Comparison of ENCODE assay signal across 33 cellular contexts in the genomic region with DNA sequence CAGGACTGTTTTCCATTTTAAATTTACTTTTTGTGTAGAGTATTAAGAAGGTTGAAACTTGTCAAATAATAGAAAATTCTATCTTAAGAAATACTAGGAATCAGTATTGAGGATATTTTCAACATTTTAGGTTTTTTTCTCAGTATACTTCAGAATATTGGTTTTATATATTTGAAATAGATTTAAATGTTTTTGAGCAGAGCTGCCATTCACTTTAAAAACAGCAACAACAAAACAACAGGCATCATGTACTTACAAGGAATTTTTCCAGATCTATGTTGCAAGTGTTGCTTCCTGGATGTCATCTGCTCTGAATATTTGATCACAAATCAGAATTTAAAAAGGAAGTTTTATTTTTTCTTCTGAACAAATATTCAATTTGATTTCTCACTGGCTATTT.
"Had no signal": no experiment of that assay in that cellular context is flagged by ENCODE, and none has a peak within 500 bp of the region (broad histone marks: within the 10 kb centered on the region; RNA-seq: fewer than 3 reads in every experiment).

No MANE protein-coding gene starts in this region.

- H3K4me1 ChIP-seq: adrenal gland, ascending aorta, body of pancreas, breast epithelium had no signal

- FAIRE-seq: astrocyte, bronchial epithelial cell had no signal

- ATAC-seq: activated naive CD4-positive, alpha-beta T cell treated with anti-CD3 and anti-CD28 coated beads, Interleukin-2, amount 50 U/mL, for 72 hours; activated naive CD8-positive, alpha-beta T cell treated with anti-CD3 and anti-CD28 coated beads, Interleukin-2, amount 50 U/mL, for 24 hours; activated T-cell treated with anti-CD3 and anti-CD28 coated beads, Interleukin-2, amount 50 U/mL, for 4 hours; activated T-cell treated with anti-CD3 and anti-CD28 coated beads, Interleukin-2, amount 50 U/mL, for 72 hours; activated T-helper 17 cell treated with anti-CD3 and anti-CD28 coated beads, Interleukin-2, amount 50 U/mL, for 72 hours; body of pancreas had no signal

- H3K4me3 ChIP-seq: adrenal gland, ascending aorta, body of pancreas, breast epithelium, cardiac muscle cell had no signal

- H3K27me3 ChIP-seq: adrenal gland, ascending aorta, body of pancreas, brain microvascular endothelial cell, cardiac muscle cell had no signal

- DNase-seq: activated effector memory CD4-positive, alpha-beta T cell treated with anti-CD3 and anti-CD28 coated beads, Interleukin-2, amount 50 U/mL, for 16 hours; activated effector memory CD4-positive, alpha-beta T cell treated with Interleukin-2 at 50 U/mL for 16 hours; activated gamma-delta T cell; activated gamma-delta T cell treated with Interleukin-2 at 50 U/mL for 16 hours; activated naive CD4-positive, alpha-beta T cell; activated naive CD4-positive, alpha-beta T cell treated with anti-CD3 and anti-CD28 coated beads for 36 hours; activated naive CD4-positive, alpha-beta T cell treated with anti-CD3 and anti-CD28 coated beads, Interleukin-2, amount 10 ng/mL, durations not matched to agents 7 days and 5 days; activated naive CD4-positive, alpha-beta T cell treated with anti-CD3 and anti-CD28 coated beads, Interleukin-2, amount 50 U/mL, for 16 hours; activated naive CD4-positive, alpha-beta T cell treated with Interleukin-2 at 50 U/mL for 16 hours; activated naive CD8-positive, alpha-beta T cell treated with anti-CD3 and anti-CD28 coated beads for 36 hours; activated naive CD8-positive, alpha-beta T cell treated with anti-CD3 and anti-CD28 coated beads, Interleukin-2, amount 10 ng/mL, durations not matched to agents 7 days and 5 days; activated naive CD8-positive, alpha-beta T cell treated with anti-CD3 and anti-CD28 coated beads, Interleukin-2, amount 50 U/mL, for 24 hours; activated T-cell treated with anti-CD3 and anti-CD28 coated beads, Interleukin-2, amount 50 U/mL, for 24 hours; activated T-cell treated with anti-CD3 and anti-CD28 coated beads, Interleukin-2, amount 50 U/mL, for 4 hours; activated T-cell treated with anti-CD3 and anti-CD28 coated beads, Interleukin-2, amount 50 U/mL, for 48 hours; activated T-cell treated with anti-CD3 and anti-CD28 coated beads, Interleukin-2, amount 50 U/mL, for 72 hours; adrenal gland; amniotic stem cell; amygdala; anterior cingulate cortex; aorta; body of pancreas; brain microvascular endothelial cell; caudate nucleus; central memory CD4-positive, alpha-beta T cell; cerebellar nuclear complex had no signal

- H3K27ac ChIP-seq: adrenal gland, ascending aorta, body of pancreas, brain microvascular endothelial cell, breast epithelium, cardiac muscle cell had no signal

- H3K36me3 ChIP-seq: adrenal gland, ascending aorta, brain microvascular endothelial cell, breast epithelium, cardiac muscle cell had no signal

- H3K9me3 ChIP-seq: adrenal gland, ascending aorta, body of pancreas, breast epithelium had no signal
